ENCODE assay signal across 28 cellular contexts in genomic region chr2:118698564-118698963, GRCh38.
"Had no signal": no experiment of that assay in that cellular context is flagged by ENCODE, and none has a peak within 500 bp of the region (broad histone marks: within the 10 kb centered on the region; RNA-seq: fewer than 3 reads in every experiment).

No MANE protein-coding gene starts in this region.

- H3K27me3 Mint-ChIP-seq: activated B cell treated with CpG ODN at 0.5 μM for 24 hours; activated CD4-positive, alpha-beta memory T cell treated with anti-CD3 and anti-CD28 coated beads for 36 hours; activated T-helper 17 cell treated with anti-CD3 and anti-CD28 coated beads, Interleukin-2, amount 50 U/mL, for 72 hours; T-helper 17 cell had no signal

- H3K4me3 ChIP-seq: cardiac muscle cell, Peyer's patch had no signal

- H3K36me3 Mint-ChIP-seq: activated CD4-positive, alpha-beta memory T cell treated with anti-CD3 and anti-CD28 coated beads for 36 hours; activated naive CD8-positive, alpha-beta T cell; brain had no signal

- DNase-seq: activated B cell treated with CpG ODN at 0.5 μM for 24 hours; activated CD4-positive, alpha-beta memory T cell treated with anti-CD3 and anti-CD28 coated beads for 36 hours; activated CD4-positive, alpha-beta T cell treated with anti-CD3 and anti-CD28 coated beads for 1 hour; activated CD4-positive, alpha-beta T cell treated with anti-CD3 and anti-CD28 coated beads, Interleukin-2, amount 10 ng/mL, durations not matched to agents 7 days and 5 days; activated gamma-delta T cell; activated naive CD4-positive, alpha-beta T cell treated with anti-CD3 and anti-CD28 coated beads for 36 hours; activated T-cell treated with anti-CD3 and anti-CD28 coated beads for 4 hours; activated T-cell treated with anti-CD3 and anti-CD28 coated beads, Interleukin-2, amount 50 U/mL, for 48 hours; amygdala; Karpas-422; NCI-H1048; NCI-H1417; NCI-H1930; NCI-H2171; NCI-H345; NCI-H510A; NCI-H526 treated with DMSO at 0.1 percent for 48 hours; NCI-H82; NK-92 treated with Interleukin-12 subunit alpha and Interleukin-12 subunit beta, amount 100 ng/mL, for 24 hours; OCI-M1; Peyer's patch; SHP77; T-helper 17 cell; T-helper 9 cell had no signal

- H3K4me1 ChIP-seq: Peyer's patch had no signal

- H3K27ac Mint-ChIP-seq: activated B cell treated with CpG ODN at 0.5 μM for 24 hours; activated CD4-positive, alpha-beta memory T cell treated with anti-CD3 and anti-CD28 coated beads for 36 hours; activated CD4-positive, alpha-beta T cell treated with anti-CD3 and anti-CD28 coated beads, Interleukin-2, amount 10 ng/mL, durations not matched to agents 7 days and 5 days; activated naive CD4-positive, alpha-beta T cell treated with anti-CD3 and anti-CD28 coated beads for 36 hours; activated naive CD8-positive, alpha-beta T cell; activated T-helper 17 cell treated with anti-CD3 and anti-CD28 coated beads, Interleukin-2, amount 50 U/mL, for 72 hours; brain; T-helper 17 cell had no signal

- ATAC-seq: activated T-helper 17 cell treated with anti-CD3 and anti-CD28 coated beads, Interleukin-2, amount 50 U/mL, for 72 hours; T-helper 17 cell had no signal

- H3K4me3 Mint-ChIP-seq: activated B cell treated with CpG ODN at 0.5 μM for 24 hours; activated CD4-positive, alpha-beta memory T cell treated with anti-CD3 and anti-CD28 coated beads for 36 hours; activated CD4-positive, alpha-beta T cell treated with anti-CD3 and anti-CD28 coated beads, Interleukin-2, amount 10 ng/mL, durations not matched to agents 7 days and 5 days; activated naive CD4-positive, alpha-beta T cell treated with anti-CD3 and anti-CD28 coated beads for 36 hours; activated naive CD8-positive, alpha-beta T cell; activated T-helper 17 cell treated with anti-CD3 and anti-CD28 coated beads, Interleukin-2, amount 50 U/mL, for 72 hours; brain; T-helper 17 cell had no signal

- H3K36me3 ChIP-seq: cardiac muscle cell, Peyer's patch had no signal

- H3K27me3 ChIP-seq: cardiac muscle cell, Peyer's patch had no signal

- H3K27ac ChIP-seq: cardiac muscle cell, Peyer's patch had no signal

- H3K4me1 Mint-ChIP-seq: activated B cell treated with CpG ODN at 0.5 μM for 24 hours; activated CD4-positive, alpha-beta T cell treated with anti-CD3 and anti-CD28 coated beads, Interleukin-2, amount 10 ng/mL, durations not matched to agents 7 days and 5 days; activated T-helper 17 cell treated with anti-CD3 and anti-CD28 coated beads, Interleukin-2, amount 50 U/mL, for 72 hours; brain; T-helper 17 cell had no signal

- H3K9me3 Mint-ChIP-seq: activated CD4-positive, alpha-beta memory T cell treated with anti-CD3 and anti-CD28 coated beads for 36 hours; activated CD4-positive, alpha-beta T cell treated with anti-CD3 and anti-CD28 coated beads, Interleukin-2, amount 10 ng/mL, durations not matched to agents 7 days and 5 days; activated naive CD4-positive, alpha-beta T cell treated with anti-CD3 and anti-CD28 coated beads for 36 hours had no signal

- H3K9me3 ChIP-seq: Peyer's patch had no signal
